13 cellular contexts compared by ENCODE assay signal in genomic region chr6:41451039-41451438, GRCh38.
DNase-seq lines count a peak whose midpoint lies in the region; ATAC-seq, FAIRE-seq and TF ChIP-seq lines count a peak whose summit lies in the region.
"Had no signal": no experiment of that assay in that cellular context is flagged by ENCODE, and none has a peak within 500 bp of the region (broad histone marks: within the 10 kb centered on the region; RNA-seq: fewer than 3 reads in every experiment).

No MANE protein-coding gene starts in this region.

- H3K4me3 ChIP-seq in astrocyte (ENCODE audit: insufficient read depth, low read depth, low read length), result no peak overlapping the region
- H3K4me3 ChIP-seq in right cardiac atrium (ENCODE audit: low read length), result no peak overlapping the region
- peak overlapping the region in 1 of 2 donors; percentile 10 for H3K4me3 ChIP-seq in tibial artery
- H3K4me3 ChIP-seq: A549 had no signal

- H3K79me2 ChIP-seq in astrocyte (ENCODE audit: insufficient read depth, low read length), result no peaks in the 10 kb centered on the region

- no peak overlapping the region for H3K4me3 Mint-ChIP-seq in astrocyte (ENCODE audit: unreplicated experiment)

- no peak overlapping the region for H3K9ac ChIP-seq in astrocyte (ENCODE audit: low read length)

- no peak overlapping the region for H3K27ac Mint-ChIP-seq in astrocyte (ENCODE audit: unreplicated experiment)

- DNase-seq in NCI-H524 (lab: John Stamatoyannopoulos, UW) (peak; percentile 40 to 60), NCI-H524 treated with DMSO at 0.1 percent for 48 hours (lab: John Stamatoyannopoulos, UW) (no peak), astrocyte (ENCODE audit: low read depth) (no peak), right cardiac atrium (peak in 2 of 3 donors; percentile 69 to 70), tibial artery (no peak), middle frontal gyrus (ENCODE audit: extremely low spot score, low spot score) (no peak)
- DNase-seq: activated CD4-positive, alpha-beta T cell treated with anti-CD3 and anti-CD28 coated beads for 4 hours; activated naive CD4-positive, alpha-beta T cell treated with anti-CD3 and anti-CD28 coated beads, Interleukin-2, amount 50 U/mL, for 16 hours; islet precursor cell had no signal

- ATAC-seq in right cardiac atrium (peak; percentile 49 to 60), GM18517 (IDR thresholded peaks at IDR 0.05; ENCODE audit: unreplicated experiment) (no peak), HG03280 (IDR thresholded peaks at IDR 0.05; ENCODE audit: unreplicated experiment) (no peak)

- H3K36me3 ChIP-seq in astrocyte (ENCODE audit: insufficient read depth, low read length), result no peaks in the 10 kb centered on the region
- no peaks in the 10 kb centered on the region for H3K36me3 ChIP-seq in tibial artery

- H3K27ac ChIP-seq in astrocyte (ENCODE audit: low read depth, low read length) (no peak overlapping the region), right cardiac atrium (ENCODE audit: low read length) (peak overlapping the region; percentile 97), tibial artery (peak overlapping the region; percentile 49 to 72)
- H3K27ac ChIP-seq: A549 had no signal

- H3K4me1 ChIP-seq in astrocyte (ENCODE audit: insufficient read depth, low read length), result no peaks in the 10 kb centered on the region
- H3K4me1 ChIP-seq in right cardiac atrium (ENCODE audit: control insufficient read depth, insufficient read depth, low read length), result peaks cover 12% of the 10 kb centered on the region
- peaks cover 0 to 32% (median 28%) of the 10 kb centered on the region in 4 donors for H3K4me1 ChIP-seq in tibial artery

- no peaks in the 10 kb centered on the region for H3K9me3 Mint-ChIP-seq in astrocyte (ENCODE audit: unreplicated experiment)

- TF ChIP-seq CTCF in astrocyte (IDR thresholded peaks at IDR 0.05; ENCODE audit: insufficient read depth, low read depth, low read length), result no peak
- TF ChIP-seq CTCF in tibial artery (IDR thresholded peaks at IDR 0.05), result no peak

- 36% methylated on average over 9 of the region's 9 CpGs for WGBS in right cardiac atrium

- FAIRE-seq in astrocyte (lab: Jason Lieb, UNC), result no peak
- FAIRE-seq: A549, endothelial cell of umbilical vein had no signal

- peaks cover 6% of the 10 kb centered on the region for H3K4me1 Mint-ChIP-seq in astrocyte (ENCODE audit: low read depth, unreplicated experiment)

- intact Hi-C loops in right cardiac atrium (cut with DNase I) (loop anchor here in 2 of 4 donors (10.0 kb wide), 2 partner anchors 76 to 234 kb away; no protein-coding TSS in a partner anchor), tibial artery (cut with DNase I; ENCODE audit: low total_unique reads) (no loop called here)

- peaks cover 26% of the 10 kb centered on the region for H3K27me3 Mint-ChIP-seq in astrocyte (ENCODE audit: low read depth, unreplicated experiment)

- peaks cover 17% of the 10 kb centered on the region for H3K27me3 ChIP-seq in astrocyte (ENCODE audit: insufficient read depth, low read length)
- H3K27me3 ChIP-seq in right cardiac atrium (ENCODE audit: control insufficient read depth, insufficient read depth), result no peaks in the 10 kb centered on the region
- H3K27me3 ChIP-seq in tibial artery, result no peaks in the 10 kb centered on the region

- no peaks in the 10 kb centered on the region for H3K36me3 Mint-ChIP-seq in astrocyte (ENCODE audit: low read depth, unreplicated experiment)

- peak overlapping the region; percentile 19 for H3K4me2 ChIP-seq in astrocyte (ENCODE audit: low read length)
- H3K4me2 ChIP-seq: A549 had no signal

- H3K9me3 ChIP-seq in astrocyte (ENCODE audit: insufficient read depth, low read depth, low read length) (peaks cover 3% of the 10 kb centered on the region), right cardiac atrium (ENCODE audit: control insufficient read depth, low read length) (no peaks in the 10 kb centered on the region), tibial artery (no peaks in the 10 kb centered on the region)
- H3K9me3 ChIP-seq: A549 had no signal

- no peak overlapping the region for H2AFZ ChIP-seq in astrocyte (ENCODE audit: low read depth, low read length)

- H4K20me1 ChIP-seq in astrocyte (ENCODE audit: insufficient read depth, low read length), result no peaks in the 10 kb centered on the region

Comparison
In these comparisons a context has a peak if more than half of its experiments do, and no peak if none do; other contexts are left out.
1. DNase-seq: peak in NCI-H524 (2 of 2) and right cardiac atrium (2 of 3); none in NCI-H524 treated with DMSO at 0.1 percent for 48 hours (single experiment), astrocyte (single experiment), tibial artery (0 of 2) and middle frontal gyrus (single experiment).
2. ATAC-seq: peak in right cardiac atrium (2 of 2); none in GM18517 (single experiment) and HG03280 (single experiment).